In genomic region chr11:110186867-110187266, GRCh38 we compare ENCODE assay signal across 19 cellular contexts.
DNase-seq lines count a peak whose midpoint lies in the region; ATAC-seq and TF ChIP-seq lines count a peak whose summit lies in the region.
"Had no signal": no experiment of that assay in that cellular context is flagged by ENCODE, and none has a peak within 500 bp of the region (broad histone marks: within the 10 kb centered on the region; RNA-seq: fewer than 3 reads in every experiment).

No MANE protein-coding gene starts in this region.

- H3K27me3 ChIP-seq in breast epithelium (no peaks in the 10 kb centered on the region), RWPE2 (ENCODE audit: insufficient read depth, poor library complexity, severe bottlenecking) (no peaks in the 10 kb centered on the region), neuronal stem cell (ENCODE audit: control insufficient read depth in 3 of 3, insufficient read depth in 3 of 3, low read depth in 1 of 3, low read length in 3 of 3) (no peaks in the 10 kb centered on the region), trophoblast cell (ENCODE audit: insufficient read depth, low read length) (no peaks in the 10 kb centered on the region)
- H3K27me3 ChIP-seq: BLaER1 treated with 17β-estradiol and CSF1 and Interleukin-3, amounts not matched to agents 10 nM and 100 nM had no signal

- H2BK120ac ChIP-seq in neuronal stem cell (ENCODE audit: low read depth, low read length) (no peak overlapping the region), trophoblast cell (ENCODE audit: insufficient read depth, low read length, poor library complexity) (no peak overlapping the region)

- no peaks in the 10 kb centered on the region for H3K79me2 ChIP-seq in trophoblast cell (ENCODE audit: control insufficient read depth, insufficient read depth, low read length, poor library complexity)

- H3K27ac ChIP-seq in breast epithelium: no peak overlapping the region
- peak overlapping the region; percentile 91 for H3K27ac ChIP-seq in RWPE2 (ENCODE audit: poor library complexity, severe bottlenecking)
- H3K27ac ChIP-seq in neuronal stem cell (replicated peaks; ENCODE audit: low read length): no peak overlapping the region
- H3K27ac ChIP-seq in temporal lobe (ENCODE audit: low read depth, low read length): peak overlapping the region; percentile 4
- no peak overlapping the region for H3K27ac ChIP-seq in trophoblast cell (ENCODE audit: low read depth, low read length)
- H3K27ac ChIP-seq: 22Rv1; BLaER1 treated with 17β-estradiol and CSF1 and Interleukin-3, amounts not matched to agents 10 nM and 100 nM had no signal

- H3K9ac ChIP-seq in neuronal stem cell (ENCODE audit: low read depth, low read length, poor library complexity) (no peak overlapping the region), trophoblast cell (ENCODE audit: low read length) (no peak overlapping the region)
- H3K9ac ChIP-seq: BLaER1 treated with 17β-estradiol and CSF1 and Interleukin-3, amounts not matched to agents 10 nM and 100 nM had no signal

- H3K36me3 Mint-ChIP-seq in MCF 10A (ENCODE audit: insufficient read depth, unreplicated experiment): peaks cover 5% of the 10 kb centered on the region
- H3K36me3 Mint-ChIP-seq: CD8-positive, alpha-beta T cell had no signal

- H3K4me1 ChIP-seq in breast epithelium: no peaks in the 10 kb centered on the region
- H3K4me1 ChIP-seq in RWPE2 (ENCODE audit: insufficient read depth, poor library complexity, severe bottlenecking): peaks cover 34% of the 10 kb centered on the region
- peaks cover 0 to 6% of the 10 kb centered on the region in 2 donors for H3K4me1 ChIP-seq in neuronal stem cell (ENCODE audit: control insufficient read depth in 2 of 2, insufficient read depth in 1 of 2, low read depth in 1 of 2, low read length in 2 of 2)
- no peaks in the 10 kb centered on the region for H3K4me1 ChIP-seq in trophoblast cell (ENCODE audit: control insufficient read depth in 1 of 2, insufficient read depth in 2 of 2, low read length in 2 of 2)

- H3K4me1 Mint-ChIP-seq in MCF 10A (ENCODE audit: insufficient read depth, unreplicated experiment): peaks cover 33% of the 10 kb centered on the region

- H2AK5ac ChIP-seq in neuronal stem cell (ENCODE audit: low read depth, low read length) (no peak overlapping the region), trophoblast cell (ENCODE audit: low read length) (no peak overlapping the region)

- no peaks in the 10 kb centered on the region for H3K27me3 Mint-ChIP-seq in MCF 10A (ENCODE audit: insufficient read depth, unreplicated experiment)

- no peak overlapping the region for H2AFZ ChIP-seq in neuronal stem cell (ENCODE audit: low read length)
- no peak overlapping the region for H2AFZ ChIP-seq in trophoblast cell (ENCODE audit: insufficient read depth, low read length, poor library complexity)

- no peak for ATAC-seq in RWPE2 (ENCODE audit: low read depth)
- ATAC-seq in GM18868 (IDR thresholded peaks at IDR 0.05; ENCODE audit: unreplicated experiment): no peak
- ATAC-seq: CD8-positive, alpha-beta T cell; GM12878; HCT116 had no signal

- POLR2A ChIA-PET in MCF 10A (lab: Yijun Ruan, JAX): interaction anchor here (8.1 kb wide), 1 partner anchor 9 kb away, joined by 61 read pairs; no protein-coding TSS in a partner anchor

- no peak overlapping the region for H3K4ac ChIP-seq in neuronal stem cell (ENCODE audit: low read length)
- no peak overlapping the region for H3K4ac ChIP-seq in trophoblast cell (ENCODE audit: low read depth, low read length)

- H3K14ac ChIP-seq in neuronal stem cell (ENCODE audit: low read length) (peak overlapping the region; percentile 1), trophoblast cell (ENCODE audit: low read length) (no peak overlapping the region)

- H3K23ac ChIP-seq in neuronal stem cell (ENCODE audit: low read depth, low read length, poor library complexity) (no peak overlapping the region), trophoblast cell (ENCODE audit: low read length) (no peak overlapping the region)

- H3K79me1 ChIP-seq in neuronal stem cell (ENCODE audit: low read depth, low read length): no peaks in the 10 kb centered on the region
- H3K79me1 ChIP-seq in trophoblast cell (ENCODE audit: low read length): no peaks in the 10 kb centered on the region

- H4K12ac ChIP-seq in trophoblast cell (ENCODE audit: low read depth, low read length): no peak overlapping the region

- DNase-seq in MCF 10A (ENCODE audit: unreplicated experiment) (no peak), breast epithelium (ENCODE audit: low spot score in 2 of 2) (no peak), RWPE2 (ENCODE audit: low spot score) (no peak), neuronal stem cell (ENCODE audit: low spot score) (no peak), SHP77 (lab: John Stamatoyannopoulos, UW) (no peak), trophoblast cell (no peak)
- DNase-seq: Calu3; CD8-positive, alpha-beta T cell; GOT3; H7; HFFc6; IMR-90 had no signal

- intact Hi-C loops in MCF 10A (cut with micrococcal nuclease) (no loop called here), breast epithelium (cut with DNase I; ENCODE audit: low total_unique reads) (no loop called here)

- H3K9me3 ChIP-seq in breast epithelium (no peaks in the 10 kb centered on the region), RWPE2 (ENCODE audit: severe bottlenecking) (no peaks in the 10 kb centered on the region), neuronal stem cell (replicated peaks in 1 of 2; ENCODE audit: control insufficient read depth in 2 of 2, insufficient read depth in 1 of 2, low read depth in 1 of 2, low read length in 2 of 2) (no peaks in the 10 kb centered on the region), trophoblast cell (ENCODE audit: insufficient read depth, low read depth, low read length) (no peaks in the 10 kb centered on the region)

- no peaks in the 10 kb centered on the region for H3K9me3 Mint-ChIP-seq in MCF 10A (ENCODE audit: unreplicated experiment)
- H3K9me3 Mint-ChIP-seq: CD8-positive, alpha-beta T cell; HFFc6 had no signal

- no peak overlapping the region for H3K18ac ChIP-seq in neuronal stem cell (ENCODE audit: low read length)
- H3K18ac ChIP-seq in trophoblast cell (ENCODE audit: low read length): no peak overlapping the region

- H4K8ac ChIP-seq in neuronal stem cell (ENCODE audit: low read depth, low read length) (no peak overlapping the region), trophoblast cell (ENCODE audit: low read depth, low read length) (no peak overlapping the region)

- no peak overlapping the region for H3K4me2 ChIP-seq in neuronal stem cell (ENCODE audit: insufficient read depth, low read length, poor library complexity, severe bottlenecking)
- H3K4me2 ChIP-seq in trophoblast cell (ENCODE audit: low read length): no peak overlapping the region

- TF ChIP-seq CTCF in MCF 10A (IDR thresholded peaks at IDR 0.05; ENCODE audit: unreplicated experiment) (no peak), breast epithelium (IDR thresholded peaks at IDR 0.05) (no peak), RWPE2 (IDR thresholded peaks at IDR 0.05; ENCODE audit: poor library complexity, severe bottlenecking) (no peak)

- TF ChIP-seq POLR2A in breast epithelium (IDR thresholded peaks at IDR 0.05): no peak

- H2BK15ac ChIP-seq in neuronal stem cell (ENCODE audit: low read length): no peak overlapping the region

- H3K4me3 Mint-ChIP-seq in MCF 10A (ENCODE audit: unreplicated experiment): no peak overlapping the region
- H3K4me3 Mint-ChIP-seq: B cell; CD8-positive, alpha-beta T cell; HFFc6 had no signal

- H2BK5ac ChIP-seq in neuronal stem cell (ENCODE audit: low read length) (peak overlapping the region; percentile 32), trophoblast cell (ENCODE audit: low read depth, low read length, poor library complexity) (no peak overlapping the region)

- no CpG with 5 or more reads among the region's 4 CpGs for WGBS in neuronal stem cell (ENCODE audit: extremely low coverage in 2 of 2, insufficient read length in 2 of 2, insufficient replicate concordance in 1 of 2), 2 donors
- no CpG with 5 or more reads among the region's 4 CpGs for WGBS in trophoblast cell (ENCODE audit: extremely low coverage, insufficient coverage, insufficient read length)

- CTCF ChIA-PET in MCF 10A (lab: Yijun Ruan, JAX): interaction anchor here (2.3 kb wide), 1 partner anchor 12 kb away, joined by 8 read pairs; no protein-coding TSS in a partner anchor

- H3K4me3 ChIP-seq in breast epithelium: no peak overlapping the region
- H3K4me3 ChIP-seq in RWPE2 (ENCODE audit: severe bottlenecking): no peak overlapping the region
- H3K4me3 ChIP-seq in neuronal stem cell (ENCODE audit: low read length in 2 of 2): no peak overlapping the region
- no peak overlapping the region for H3K4me3 ChIP-seq in trophoblast cell (ENCODE audit: low read depth, low read length)
- H3K4me3 ChIP-seq: BLaER1 treated with 17β-estradiol and CSF1 and Interleukin-3, amounts not matched to agents 10 nM and 100 nM; GM12878 had no signal

- peak overlapping the region; percentile 89 for H3K27ac Mint-ChIP-seq in MCF 10A (ENCODE audit: low read depth, unreplicated experiment)
- H3K27ac Mint-ChIP-seq: B cell; CD8-positive, alpha-beta T cell; HFFc6 had no signal

- H4K91ac ChIP-seq in neuronal stem cell (ENCODE audit: low read depth, low read length, poor library complexity) (no peak overlapping the region), trophoblast cell (ENCODE audit: low read depth, low read length) (no peak overlapping the region)

- H3K36me3 ChIP-seq in breast epithelium: no peaks in the 10 kb centered on the region
- H3K36me3 ChIP-seq in RWPE2 (ENCODE audit: low read depth): no peaks in the 10 kb centered on the region
- H3K36me3 ChIP-seq in neuronal stem cell (replicated peaks in 1 of 2; ENCODE audit: control insufficient read depth in 2 of 2, insufficient read depth in 2 of 2, low read length in 2 of 2): no peaks in the 10 kb centered on the region
- H3K36me3 ChIP-seq in trophoblast cell (ENCODE audit: control insufficient read depth in 1 of 2, insufficient read depth in 2 of 2, low read length in 2 of 2): peaks cover 6 to 7% of the 10 kb centered on the region in 2 experiments
- H3K36me3 ChIP-seq: BLaER1 treated with 17β-estradiol and CSF1 and Interleukin-3, amounts not matched to agents 10 nM and 100 nM had no signal

- no TSS peak for BruUV-seq in MCF 10A (replicated peaks; lab: Mats Ljungman, UMichigan)

- H2BK12ac ChIP-seq in neuronal stem cell (ENCODE audit: low read length) (no peak overlapping the region), trophoblast cell (ENCODE audit: low read length) (no peak overlapping the region)

Comparison
In these comparisons a context has a peak if more than half of its experiments do, and no peak if none do; other contexts are left out.
1. H3K27ac ChIP-seq: peak in RWPE2 (single experiment) and temporal lobe (single experiment); none in breast epithelium (0 of 2), neuronal stem cell (single experiment) and trophoblast cell (single experiment).